In the genomic region with DNA sequence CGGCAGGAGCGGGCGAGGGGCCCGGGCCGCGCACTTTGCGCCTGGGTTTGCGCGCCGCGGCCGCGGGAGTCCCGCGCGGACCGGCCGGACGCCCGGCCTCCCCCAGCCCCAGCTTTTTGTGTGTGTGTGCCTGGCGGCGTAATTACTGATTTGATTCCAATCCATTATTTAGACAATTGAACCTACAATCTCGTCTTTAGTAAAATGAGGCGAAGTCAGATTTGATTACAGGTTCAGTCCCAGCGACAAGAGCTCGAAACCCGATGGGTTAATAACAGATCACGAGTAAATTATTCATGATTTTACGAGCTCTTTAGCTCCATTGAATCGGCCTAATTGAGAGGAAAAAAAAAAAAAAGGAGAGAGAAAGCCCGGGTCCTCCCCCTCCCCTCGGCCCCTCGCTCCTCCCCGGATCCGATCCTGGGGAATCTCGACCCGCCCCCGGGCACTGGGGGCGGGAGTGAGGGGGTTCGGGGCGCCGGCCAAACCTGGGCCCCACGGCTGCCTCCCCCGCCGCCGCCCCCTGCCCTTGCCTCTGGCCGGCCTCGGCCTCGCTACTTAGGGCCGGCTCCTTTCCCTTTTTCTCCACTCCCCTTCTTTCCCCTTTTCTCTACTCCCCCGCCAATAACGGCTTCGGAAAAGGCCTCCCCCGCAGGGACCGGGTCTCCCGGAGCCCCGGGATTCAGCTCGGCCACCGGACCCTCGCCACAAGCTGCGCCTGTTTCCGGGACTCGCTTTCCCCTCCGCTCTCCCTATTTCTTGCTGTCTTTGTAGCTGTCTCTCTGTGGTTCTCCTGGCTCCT, we compare ENCODE assay signal across 11 cellular contexts. TPM values are rescaled to one million over a fixed set of nuclear protein-coding genes. Genes with fewer than 3 reads are reported as not detected.
DNase-seq lines count a peak whose midpoint lies in the region; ATAC-seq and TF ChIP-seq lines count a peak whose summit lies in the region.
"Had no signal": no experiment of that assay in that cellular context is flagged by ENCODE, and none has a peak within 500 bp of the region (broad histone marks: within the 10 kb centered on the region; RNA-seq: fewer than 3 reads in every experiment).

No MANE protein-coding gene starts in this region.

- no TSS peak for BruUV-seq in Panc1 (replicated peaks; lab: Mats Ljungman, UMichigan)

- POLR2A ChIA-PET in SK-N-SH (lab: Yijun Ruan, JAX) (no interaction called here), Panc1 (lab: Charles Lee) (no interaction called here), HEK293T (lab: Yijun Ruan, JAX) (no interaction called here)

- ATAC-seq in SK-N-SH treated with all-trans-retinoic acid at 6 μM for 48 hours (no peak), Panc1 (no peak), right cardiac atrium (no peak)
- ATAC-seq in activated CD4-positive, CD25-positive, alpha-beta regulatory T cell treated with anti-CD3 and anti-CD28 coated beads, Interleukin-2, amount 50 U/mL, for 24 hours = no peak

- H3K9ac ChIP-seq in SK-N-SH = no peak overlapping the region

- DNase-seq in SK-N-SH (peak; percentile 58), Panc1 (ENCODE audit: low read depth, low spot score) (no peak), right cardiac atrium (no peak), HEK293T (ENCODE audit: extremely low spot score) (no peak), ecto neural progenitor cell (ENCODE audit: low spot score) (no peak)
- DNase-seq: NCI-H1048, uterus had no signal

- CTCF ChIA-PET in SK-N-SH (lab: Yijun Ruan, JAX) (interaction anchor here (0.9 to 12.0 kb wide), 5 partner anchors 9 to 473 kb away, joined by 3 to 89 read pairs (median 4); no protein-coding TSS in a partner anchor), Panc1 (lab: Charles Lee) (no interaction called here), HEK293T (lab: Yijun Ruan, JAX) (no interaction called here)

- intact Hi-C loops in Panc1 (cut with micrococcal nuclease; ENCODE audit: unreplicated experiment) = no loop called here
- intact Hi-C loops in right cardiac atrium (cut with DNase I) = no loop called here

- no peak for TF ChIP-seq RAD21 in SK-N-SH (IDR thresholded peaks at IDR 0.05; ENCODE audit: low read length)

- H4K20me1 ChIP-seq in SK-N-SH (ENCODE audit: insufficient read depth) = peaks cover 22% of the 10 kb centered on the region; the same call in 1 of the 2 replicates

- peak overlapping the region; percentile 50; the same call in 1 of the 2 replicates for H3K4me2 ChIP-seq in SK-N-SH

- no peaks in the 10 kb centered on the region for H3F3A ChIP-seq in SK-N-SH (replicated peaks; ENCODE audit: insufficient read depth)

- H3K27me3 ChIP-seq in SK-N-SH (ENCODE audit: insufficient read depth) (peaks cover 100% of the 10 kb centered on the region), Panc1 (ENCODE audit: control insufficient read depth, insufficient read depth, low read length) (no peaks in the 10 kb centered on the region), right cardiac atrium (ENCODE audit: control insufficient read depth, insufficient read depth) (no peaks in the 10 kb centered on the region)

- 20% methylated on average over 51 of the region's 64 CpGs for WGBS in SK-N-SH (ENCODE audit: low lambda C conversion rate)
- 3% methylated on average over 64 of the region's 64 CpGs for WGBS in right cardiac atrium

- no peaks in the 10 kb centered on the region for H3K9me3 ChIP-seq in SK-N-SH
- no peaks in the 10 kb centered on the region for H3K9me3 ChIP-seq in Panc1 (ENCODE audit: control insufficient read depth, insufficient read depth, low read depth, low read length)
- no peaks in the 10 kb centered on the region for H3K9me3 ChIP-seq in right cardiac atrium (ENCODE audit: control insufficient read depth, low read length)
- H3K9me3 ChIP-seq: uterus had no signal

- no peak overlapping the region; a peak in 2 of 4 replicates for H3K4me3 ChIP-seq in SK-N-SH (ENCODE audit: low read depth in 2 of 2, low read length in 1 of 2)
- H3K4me3 ChIP-seq in Panc1 (ENCODE audit: low read depth in 2 of 2, low read length in 2 of 2) = peak overlapping the region; percentile 33 to 48
- H3K4me3 ChIP-seq in right cardiac atrium (ENCODE audit: low read length) = peak overlapping the region; percentile 44
- H3K4me3 ChIP-seq in skin epidermis = peak overlapping the region; percentile 2 to 35 (median 14)

- no peaks in the 10 kb centered on the region for H3K79me2 ChIP-seq in SK-N-SH (ENCODE audit: insufficient read depth)

- H3K4me1 ChIP-seq in SK-N-SH (ENCODE audit: control insufficient read depth in 1 of 2, insufficient read depth in 2 of 2, low read depth in 1 of 2, low read length in 1 of 2) (no peaks in the 10 kb centered on the region; a peak in 1 of 4 replicates), Panc1 (ENCODE audit: control insufficient read depth, insufficient read depth, low read length) (0 out of 2 replicates have a peak, but pooled peaks cover 5% of the 10 kb centered on the region), right cardiac atrium (ENCODE audit: control insufficient read depth, insufficient read depth, low read length) (no peaks in the 10 kb centered on the region)

- no peak for TF ChIP-seq CTCF in SK-N-SH (IDR thresholded peaks at IDR 0.05)
- TF ChIP-seq CTCF in Panc1 (IDR thresholded peaks at IDR 0.05) = no peak

- H3K27ac ChIP-seq in SK-N-SH (ENCODE audit: low read depth in 2 of 2, low read length in 1 of 2) = no peak overlapping the region
- H3K27ac ChIP-seq in Panc1 (ENCODE audit: low read length) = no peak overlapping the region
- no peak overlapping the region for H3K27ac ChIP-seq in right cardiac atrium (ENCODE audit: low read length)
- peak overlapping the region in 8 of 21 experiments; percentile 17 to 74 (median 44) for H3K27ac ChIP-seq in skin epidermis
- H3K27ac ChIP-seq: uterus had no signal

- H2AFZ ChIP-seq in SK-N-SH (ENCODE audit: low read depth) = no peak overlapping the region

- no peaks in the 10 kb centered on the region for H3K36me3 ChIP-seq in SK-N-SH (replicated peaks in 1 of 2; ENCODE audit: control insufficient read depth in 1 of 2, insufficient read depth in 2 of 2, low read length in 1 of 2)
- no peaks in the 10 kb centered on the region for H3K36me3 ChIP-seq in Panc1 (ENCODE audit: control insufficient read depth, insufficient read depth, low read length)
- H3K36me3 ChIP-seq: uterus had no signal

- in situ Hi-C loops in Panc1 (cut with HindIII; ENCODE audit: low pct_unique_long_range_greater_than_20kb, low sequenced_read_pairs) = no loop called here

- no peak for TF ChIP-seq EP300 in SK-N-SH (IDR thresholded peaks at IDR 0.05; ENCODE audit: borderline replicate concordance in 1 of 2, low read depth in 1 of 2, low read length in 1 of 2)

- H3K9me2 ChIP-seq in SK-N-SH = no peaks in the 10 kb centered on the region

TF ChIP-seq in SK-N-SH, 30 proteins besides CTCF, POLR2A, EP300 and RAD21:
- TF ChIP-seq EZH2phosphoT487 (IDR thresholded peaks at IDR 0.05; ENCODE audit: borderline replicate concordance, low read depth) (peak; percentile 91; the same call in 1 of the 2 replicates), TAF1 (IDR thresholded peaks at IDR 0.05; ENCODE audit: borderline replicate concordance, low read depth, low read length) (no peak), FOXJ3 (CRISPR knock-in tag; IDR thresholded peaks at IDR 0.05) (no peak), GABPA (IDR thresholded peaks at IDR 0.05; ENCODE audit: low read depth) (no peak)

TF ChIP-seq in SK-N-SH treated with all-trans-retinoic acid at 6 μM for 48 hours, 23 proteins besides CTCF, POLR2A, EP300 and RAD21:
- no peak for TF ChIP-seq ZC3H10 (CRISPR knock-in tag; IDR thresholded peaks at IDR 0.05)
TF ChIP-seq in SK-N-SH treated with all-trans-retinoic acid at 6 μM for 48 hours: peak in this region for 0.

TF ChIP-seq in HEK293T, 16 proteins besides CTCF, POLR2A, EP300 and RAD21:
- TF ChIP-seq FOXA1 (IDR thresholded peaks at IDR 0.05) (no peak), TARDBP (IDR thresholded peaks at IDR 0.05) (no peak), L3MBTL2 (conservative IDR thresholded peaks at IDR 0.05) (no peak)

RNA-seq across cellular contexts. Expression of a gene that starts 6.6 kb away (rescaled TPM):
- polyA plus RNA-seq in SK-N-SH (2012; rRNA removed) (not detected in 2 replicates), right cardiac atrium (0.07 TPM)
- 0.03 TPM in 1 of 2 replicates, not detected in the other for polyA plus RNA-seq in SK-N-SH (2012; cell fraction: cytosol; rRNA removed)
- not detected in 2 replicates for polyA plus RNA-seq in SK-N-SH (2012; cell fraction: nucleus; rRNA removed)
- total RNA-seq in Panc1 (2021; ENCODE audit: unreplicated experiment) (0.36 TPM), right cardiac atrium (under 1 TPM in 1 of 4 donors, not detected in 3; 0.17 TPM)
- not detected for polyA plus RNA-seq in Panc1 (2012; ENCODE audit: insufficient read length)
- polyA plus RNA-seq: AG04450 had no signal

Comparison
In these comparisons a context has a peak if more than half of its experiments do, and no peak if none do; other contexts are left out.
1. H3K4me3 ChIP-seq: peak in Panc1 (2 of 2), right cardiac atrium (single experiment) and skin epidermis (7 of 7); none in SK-N-SH (0 of 2).